ENCODE assay signal across 24 cellular contexts in genomic region chr4:57726154-57726553, GRCh38.
"Had no signal": no experiment of that assay in that cellular context is flagged by ENCODE, and none has a peak within 500 bp of the region (broad histone marks: within the 10 kb centered on the region; RNA-seq: fewer than 3 reads in every experiment).

No MANE protein-coding gene starts in this region.

- H3K4me1 ChIP-seq: colonic mucosa, esophagus muscularis mucosa, esophagus squamous epithelium, foreskin keratinocyte, gastrocnemius medialis, heart left ventricle, heart right ventricle had no signal

- ATAC-seq: effector memory CD8-positive, alpha-beta T cell; esophagus mucosa; foreskin keratinocyte; gastrocnemius medialis; gastroesophageal sphincter; heart left ventricle; heart right ventricle had no signal

- H3K4me3 ChIP-seq: colonic mucosa, coronary artery, dorsolateral prefrontal cortex, esophagus muscularis mucosa, esophagus squamous epithelium, gastrocnemius medialis, gastroesophageal sphincter, heart left ventricle, heart right ventricle had no signal

- H3K9me3 ChIP-seq: colonic mucosa, esophagus muscularis mucosa, esophagus squamous epithelium, gastrocnemius medialis, gastroesophageal sphincter, heart left ventricle had no signal

- DNase-seq: colonic mucosa; cortex of kidney; dermis blood vessel endothelial cell; dorsolateral prefrontal cortex; effector CD4-positive, alpha-beta T cell; effector CD8-positive, alpha-beta T cell; effector memory CD4-positive, alpha-beta T cell; effector memory CD8-positive, alpha-beta T cell; endodermal cell; erythroblast; esophagus squamous epithelium; foreskin fibroblast; foreskin keratinocyte; foreskin melanocyte; gastrocnemius medialis; glutamatergic neuron; head of caudate nucleus; heart left ventricle; heart right ventricle had no signal

- H3K27ac ChIP-seq: colonic mucosa, coronary artery, dorsolateral prefrontal cortex, epithelial cell of prostate, esophagus muscularis mucosa, esophagus squamous epithelium, foreskin keratinocyte, gastrocnemius medialis, gastroesophageal sphincter, heart left ventricle, heart right ventricle had no signal

- H3K36me3 ChIP-seq: colonic mucosa, esophagus muscularis mucosa, esophagus squamous epithelium, gastrocnemius medialis, gastroesophageal sphincter, heart left ventricle, heart right ventricle had no signal

- H3K27me3 ChIP-seq: colonic mucosa, dorsolateral prefrontal cortex, esophagus muscularis mucosa, esophagus squamous epithelium, foreskin keratinocyte, gastrocnemius medialis, gastroesophageal sphincter, heart left ventricle, heart right ventricle had no signal
